Comparison of ENCODE assay signal across 33 cellular contexts in the genomic region with DNA sequence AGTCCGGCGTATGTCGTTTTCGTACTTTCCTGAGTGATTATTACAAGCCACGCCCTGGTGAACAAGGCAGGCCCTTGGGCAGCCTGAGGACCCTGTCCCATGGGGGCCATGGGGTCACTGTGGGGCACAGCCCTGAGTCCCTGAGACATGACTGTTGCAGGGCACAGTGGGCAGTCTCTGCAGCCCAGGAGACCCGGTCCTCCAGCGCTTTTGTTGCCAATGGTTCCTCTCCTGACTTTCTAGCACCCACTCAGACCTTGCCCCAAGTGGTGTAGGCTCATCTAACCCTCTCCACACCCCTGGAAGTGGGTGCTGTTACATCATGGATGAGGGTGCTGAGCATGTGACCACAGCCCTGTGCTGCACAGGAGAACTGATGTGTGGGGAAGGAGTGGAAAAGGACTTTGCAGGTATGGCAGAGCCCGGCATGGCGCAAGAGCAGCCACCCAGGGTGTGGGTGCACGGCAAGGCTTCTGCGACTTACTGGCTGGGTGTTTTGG.
"Had no signal": no experiment of that assay in that cellular context is flagged by ENCODE, and none has a peak within 500 bp of the region (broad histone marks: within the 10 kb centered on the region; RNA-seq: fewer than 3 reads in every experiment).

No MANE protein-coding gene starts in this region.

- H3K4me3 Mint-ChIP-seq: activated B cell treated with CpG ODN at 0.5 μM for 24 hours; activated CD4-positive, alpha-beta memory T cell treated with anti-CD3 and anti-CD28 coated beads for 36 hours; activated naive CD4-positive, alpha-beta T cell treated with anti-CD3 and anti-CD28 coated beads, Interleukin-2, amount 10 ng/mL, durations not matched to agents 7 days and 5 days; activated naive CD8-positive, alpha-beta T cell; activated naive CD8-positive, alpha-beta T cell treated with anti-CD3 and anti-CD28 coated beads, Interleukin-2, amount 50 U/mL, for 24 hours; T-cell; T-helper 17 cell had no signal

- H3K36me3 Mint-ChIP-seq: activated CD4-positive, alpha-beta memory T cell treated with anti-CD3 and anti-CD28 coated beads for 36 hours; activated naive CD4-positive, alpha-beta T cell treated with anti-CD3 and anti-CD28 coated beads, Interleukin-2, amount 10 ng/mL, durations not matched to agents 7 days and 5 days; activated naive CD8-positive, alpha-beta T cell; T-cell had no signal

- H3K27ac Mint-ChIP-seq: activated B cell treated with CpG ODN at 0.5 μM for 24 hours; activated CD4-positive, alpha-beta memory T cell treated with anti-CD3 and anti-CD28 coated beads for 36 hours; activated naive CD4-positive, alpha-beta T cell treated with anti-CD3 and anti-CD28 coated beads, Interleukin-2, amount 10 ng/mL, durations not matched to agents 7 days and 5 days; activated naive CD8-positive, alpha-beta T cell; activated naive CD8-positive, alpha-beta T cell treated with anti-CD3 and anti-CD28 coated beads, Interleukin-2, amount 50 U/mL, for 24 hours; T-cell; T-helper 17 cell had no signal

- H3K4me1 ChIP-seq: Peyer's patch had no signal

- H3K4me3 ChIP-seq: Peyer's patch had no signal

- H3K27ac ChIP-seq: brain microvascular endothelial cell, Peyer's patch, VCaP had no signal

- H3K27me3 Mint-ChIP-seq: activated B cell treated with CpG ODN at 0.5 μM for 24 hours; activated naive CD4-positive, alpha-beta T cell treated with anti-CD3 and anti-CD28 coated beads, Interleukin-2, amount 10 ng/mL, durations not matched to agents 7 days and 5 days; activated naive CD8-positive, alpha-beta T cell had no signal

- H3K27me3 ChIP-seq: brain microvascular endothelial cell, Peyer's patch had no signal

- H3K4me1 Mint-ChIP-seq: activated B cell treated with CpG ODN at 0.5 μM for 24 hours; activated naive CD4-positive, alpha-beta T cell treated with anti-CD3 and anti-CD28 coated beads, Interleukin-2, amount 10 ng/mL, durations not matched to agents 7 days and 5 days; activated naive CD8-positive, alpha-beta T cell treated with anti-CD3 and anti-CD28 coated beads, Interleukin-2, amount 50 U/mL, for 24 hours; T-cell; T-helper 17 cell had no signal

- ATAC-seq: activated naive CD8-positive, alpha-beta T cell treated with anti-CD3 and anti-CD28 coated beads, Interleukin-2, amount 50 U/mL, for 24 hours; PC-3; Right ventricle myocardium inferior; SK-N-SH treated with all-trans-retinoic acid at 6 μM for 48 hours; T-cell; T-helper 17 cell had no signal

- H3K36me3 ChIP-seq: brain microvascular endothelial cell, Peyer's patch had no signal

- DNase-seq: activated B cell treated with CpG ODN at 0.5 μM for 24 hours; activated CD4-positive, alpha-beta memory T cell treated with anti-CD3 and anti-CD28 coated beads for 36 hours; activated CD4-positive, alpha-beta T cell treated with anti-CD3 and anti-CD28 coated beads for 4 hours; activated CD4-positive, alpha-beta T cell treated with anti-CD3 and anti-CD28 coated beads, Interleukin-2, amount 50 U/mL, for 1 hour; activated CD4-positive, CD25-positive, alpha-beta regulatory T cell treated with anti-CD3 and anti-CD28 coated beads, Interleukin-2, amount 50 U/mL, for 72 hours; activated CD8-positive, alpha-beta memory T cell treated with anti-CD3 and anti-CD28 coated beads, Interleukin-2, amount 50 U/mL, for 4 hours; activated effector memory CD4-positive, alpha-beta T cell treated with Interleukin-2 at 50 U/mL for 16 hours; activated naive CD4-positive, alpha-beta T cell treated with anti-CD3 and anti-CD28 coated beads, Interleukin-2, amount 10 ng/mL, durations not matched to agents 7 days and 5 days; activated naive CD8-positive, alpha-beta T cell treated with anti-CD3 and anti-CD28 coated beads, Interleukin-2, amount 50 U/mL, for 24 hours; activated T-cell treated with anti-CD3 and anti-CD28 coated beads for 4 hours; activated T-cell treated with anti-CD3 and anti-CD28 coated beads, Interleukin-2, amount 50 U/mL, for 48 hours; anterior cingulate cortex; brain microvascular endothelial cell; central memory CD4-positive, alpha-beta T cell; Kasumi-1; MM.1S; MV-4-11; NCI-H1092; NCI-H1436 treated with DMSO at 0.1 percent for 48 hours; NCI-H1694 treated with DMSO at 0.1 percent for 48 hours; NCI-H2029; NCI-H2171; NCI-H2227 treated with DMSO at 0.1 percent for 48 hours; NCI-H446 treated with DMSO at 0.1 percent for 48 hours; PC-3; Peyer's patch; SIG-M5; T-cell; T-helper 17 cell had no signal
